Comparison of ENCODE assay signal across 24 cellular contexts in genomic region chr9:88872171-88872946, GRCh38.
DNase-seq lines count a peak whose midpoint lies in the region; ATAC-seq lines count a peak whose summit lies in the region.
"Had no signal": no experiment of that assay in that cellular context is flagged by ENCODE, and none has a peak within 500 bp of the region (broad histone marks: within the 10 kb centered on the region; RNA-seq: fewer than 3 reads in every experiment).

No MANE protein-coding gene starts in this region.

- ATAC-seq in sciatic nerve (peak; percentile 70), HG03095 (IDR thresholded peaks at IDR 0.05; ENCODE audit: unreplicated experiment) (no peak), GM18519 (IDR thresholded peaks at IDR 0.05; ENCODE audit: low FRiP score, unreplicated experiment) (no peak)
- ATAC-seq: gastrocnemius medialis; stimulated activated naive CD8-positive, alpha-beta T cell treated with anti-CD3 and anti-CD28 coated beads, Interleukin-15, Interleukin-2, amounts not matched to agents 100 U/mL and 50 U/mL, for 24 hours had no signal

- intact Hi-C loops in sciatic nerve (cut with DNase I): no loop called here

- DNase-seq in RPMI7951 (ENCODE audit: low read depth): peak; percentile 30
- DNase-seq in fibroblast of gingiva (ENCODE audit: low read depth): peak; percentile 24
- DNase-seq in left kidney (ENCODE audit: low read depth, low spot score): peak; percentile 28
- no peak for DNase-seq in sciatic nerve (ENCODE audit: low spot score)
- no peak for DNase-seq in NCI-H1105 (lab: John Stamatoyannopoulos, UW)
- DNase-seq in activated CD4-positive, alpha-beta T cell treated with anti-CD3 and anti-CD28 coated beads, Interleukin-2, amount 50 U/mL, for 4 hours: no peak
- DNase-seq: activated CD4-positive, alpha-beta T cell treated with anti-CD3 and anti-CD28 coated beads, Interleukin-2, amount 50 U/mL, for 1 hour; activated naive CD4-positive, alpha-beta T cell treated with anti-CD3 and anti-CD28 coated beads, Interleukin-2, amount 50 U/mL, for 16 hours; anterior cingulate cortex; effector CD4-positive, alpha-beta T cell; erythroblast; gastrocnemius medialis; HCEC 1CT; IMR-90; islet precursor cell; NCI-H1092 treated with DMSO at 0.1 percent for 48 hours; NCI-H2029; NCI-H2227 treated with DMSO at 0.1 percent for 48 hours; ovary; stimulated activated CD4-positive, alpha-beta T cell treated with anti-CD3 and anti-CD28 coated beads, Interleukin-15, amount 100 ng/mL, for 24 hours; stimulated activated naive CD8-positive, alpha-beta T cell treated with anti-CD3 and anti-CD28 coated beads, Interleukin-15, Interleukin-2, amounts not matched to agents 100 U/mL and 50 U/mL, for 24 hours; thyroid gland had no signal

Comparison
In these comparisons a context has a peak if more than half of its experiments do, and no peak if none do; other contexts are left out.
1. DNase-seq: peak in RPMI7951 (single experiment), fibroblast of gingiva (single experiment) and left kidney (single experiment); none in sciatic nerve (single experiment), NCI-H1105 (single experiment) and activated CD4-positive, alpha-beta T cell treated with anti-CD3 and anti-CD28 coated beads, Interleukin-2, amount 50 U/mL, for 4 hours (0 of 2).